Comparison of ENCODE assay signal across 14 cellular contexts in the genomic region with DNA sequence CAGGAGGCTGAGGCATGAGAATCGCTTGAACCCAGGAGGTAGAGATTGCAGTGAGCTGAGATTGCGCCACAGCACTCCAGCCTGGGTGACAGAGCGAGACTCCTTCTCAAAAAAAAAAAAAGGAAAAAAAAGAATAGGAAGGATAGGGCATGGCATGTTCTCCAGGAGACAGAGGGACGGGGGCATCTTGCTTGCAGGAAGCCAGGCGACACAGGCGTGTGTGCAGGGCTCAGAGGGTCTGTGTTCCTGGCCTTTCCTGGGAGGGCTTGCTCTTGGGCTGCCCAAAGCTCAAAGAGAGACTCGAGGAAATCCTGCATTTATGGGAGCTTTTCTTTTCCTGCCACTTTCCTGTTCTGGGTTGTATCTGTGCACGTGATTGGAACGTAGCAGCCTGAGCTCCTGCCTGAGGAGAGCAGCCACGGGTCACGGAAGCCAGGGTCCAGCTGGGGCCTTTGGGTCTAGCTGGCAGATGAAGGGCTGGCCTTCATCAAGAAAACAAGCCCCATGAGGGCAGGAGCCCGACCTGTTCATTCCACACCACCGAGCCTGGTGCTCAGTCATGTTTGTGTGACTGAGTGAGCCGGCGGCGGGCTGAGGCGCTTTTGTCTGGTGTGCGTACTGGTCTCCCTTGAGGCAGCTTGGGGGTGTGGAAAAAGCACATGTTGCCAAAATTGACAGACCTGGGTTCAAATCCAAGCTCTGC. TPM values are rescaled to one million over a fixed set of nuclear protein-coding genes. Genes with fewer than 3 reads are reported as not detected.
DNase-seq lines count a peak whose midpoint lies in the region; ATAC-seq and TF ChIP-seq lines count a peak whose summit lies in the region.
"Had no signal": no experiment of that assay in that cellular context is flagged by ENCODE, and none has a peak within 500 bp of the region (broad histone marks: within the 10 kb centered on the region; RNA-seq: fewer than 3 reads in every experiment).

No MANE protein-coding gene starts in this region.

- 76 to 83% methylated on average over 7 to 16 of the region's 18 CpGs for WGBS in esophagus squamous epithelium, 2 donors
- 85 to 90% methylated on average over 6 to 18 of the region's 18 CpGs for WGBS in transverse colon (ENCODE audit: low coverage in 1 of 2), 2 donors

- TF ChIP-seq EP300 in transverse colon (IDR thresholded peaks at IDR 0.05; ENCODE audit: low read depth): no peak

- H3K27me3 ChIP-seq in ascending aorta (no peaks in the 10 kb centered on the region), esophagus squamous epithelium (no peaks in the 10 kb centered on the region), transverse colon (no peaks in the 10 kb centered on the region)

- H3K27ac Mint-ChIP-seq in nephron: peak overlapping the region; percentile 24 to 86 (median 68)
- H3K27ac Mint-ChIP-seq: activated naive CD4-positive, alpha-beta T cell treated with anti-CD3 and anti-CD28 coated beads, Interleukin-2, amount 50 U/mL, for 24 hours had no signal

- DNase-seq in ascending aorta (ENCODE audit: low spot score in 2 of 2) (no peak), esophagus squamous epithelium (lab: John Stamatoyannopoulos, UW) (no peak), transverse colon (no peak), NOMO-1 (lab: John Stamatoyannopoulos, UW; ENCODE audit: unreplicated experiment in 2 of 2) (no peak), NCI-H1105 treated with DMSO at 0.1 percent for 48 hours (lab: John Stamatoyannopoulos, UW) (no peak)
- DNase-seq: activated CD4-positive, alpha-beta memory T cell treated with anti-CD3 and anti-CD28 coated beads, Interleukin-2, amount 10 ng/mL, durations not matched to agents 7 days and 5 days; effector CD4-positive, alpha-beta T cell; GOT3; NCI-H1694 treated with DMSO at 0.1 percent for 48 hours; SW 1271 had no signal

- no peak for ATAC-seq in GM21390 (IDR thresholded peaks at IDR 0.05; ENCODE audit: unreplicated experiment)

- peak overlapping the region; percentile 95 to 98 for H3K27ac ChIP-seq in ascending aorta
- peak overlapping the region; percentile 68 to 99 (median 94) for H3K27ac ChIP-seq in esophagus squamous epithelium
- H3K27ac ChIP-seq in transverse colon: peak overlapping the region; percentile 87 to 94 (median 92)

- peaks cover 32% of the 10 kb centered on the region for H3K36me3 Mint-ChIP-seq in nephron (ENCODE audit: low read depth)
- H3K36me3 Mint-ChIP-seq: activated naive CD4-positive, alpha-beta T cell treated with anti-CD3 and anti-CD28 coated beads, Interleukin-2, amount 50 U/mL, for 24 hours had no signal

- TF ChIP-seq POLR2A in esophagus squamous epithelium (IDR thresholded peaks at IDR 0.05): no peak
- TF ChIP-seq POLR2A in transverse colon (IDR thresholded peaks at IDR 0.05): no peak

- in situ Hi-C loops in transverse colon (cut with MboI; ENCODE audit: low pct_ligation_motif_present in 1 of 4, low pct_unique_long_range_greater_than_20kb in 1 of 4, low sequenced_read_pairs in 3 of 4): no loop called here

- no peaks in the 10 kb centered on the region for H3K9me3 Mint-ChIP-seq in nephron
- H3K9me3 Mint-ChIP-seq: activated CD4-positive, alpha-beta memory T cell treated with anti-CD3 and anti-CD28 coated beads, Interleukin-2, amount 10 ng/mL, durations not matched to agents 7 days and 5 days; activated naive CD4-positive, alpha-beta T cell treated with anti-CD3 and anti-CD28 coated beads, Interleukin-2, amount 50 U/mL, for 24 hours had no signal

- peaks cover 59% of the 10 kb centered on the region for H3K4me1 Mint-ChIP-seq in nephron

- TF ChIP-seq CTCF in ascending aorta (IDR thresholded peaks at IDR 0.05) (no peak), esophagus squamous epithelium (IDR thresholded peaks at IDR 0.05) (no peak), nephron (IDR thresholded peaks at IDR 0.05; ENCODE audit: unreplicated experiment in 3 of 3) (no peak), transverse colon (IDR thresholded peaks at IDR 0.05) (no peak)

- no peak overlapping the region for H3K4me3 ChIP-seq in ascending aorta
- no peak overlapping the region for H3K4me3 ChIP-seq in esophagus squamous epithelium
- no peak overlapping the region for H3K4me3 ChIP-seq in transverse colon
- H3K4me3 ChIP-seq: smooth muscle cell had no signal

- intact Hi-C loops in ascending aorta (cut with DNase I) (no loop called here), esophagus squamous epithelium (cut with DNase I) (loop anchor here (10.0 kb wide), 1 partner anchor 55 kb away; the partner anchor contains the start of gene ACTN4), transverse colon (cut with DNase I; ENCODE audit: low total_unique reads) (no loop called here)

- H3K9me3 ChIP-seq in ascending aorta (no peaks in the 10 kb centered on the region), esophagus squamous epithelium (no peaks in the 10 kb centered on the region), transverse colon (no peaks in the 10 kb centered on the region)

- H3K4me1 ChIP-seq in ascending aorta (peaks cover 53 to 77% of the 10 kb centered on the region in 2 donors), esophagus squamous epithelium (peaks cover 45 to 91% (median 76%) of the 10 kb centered on the region in 3 donors), transverse colon (peaks cover 22 to 76% (median 67%) of the 10 kb centered on the region in 4 donors)

- H3K4me3 Mint-ChIP-seq in nephron: no peak overlapping the region
- H3K4me3 Mint-ChIP-seq: activated CD4-positive, alpha-beta memory T cell treated with anti-CD3 and anti-CD28 coated beads, Interleukin-2, amount 10 ng/mL, durations not matched to agents 7 days and 5 days; activated naive CD4-positive, alpha-beta T cell treated with anti-CD3 and anti-CD28 coated beads, Interleukin-2, amount 50 U/mL, for 24 hours had no signal

- H3K36me3 ChIP-seq in ascending aorta (peaks cover 52 to 67% of the 10 kb centered on the region in 2 donors), esophagus squamous epithelium (peaks cover 13 to 90% (median 22%) of the 10 kb centered on the region in 3 donors), transverse colon (peaks cover 0 to 15% (median 3%) of the 10 kb centered on the region in 4 donors)

- peaks cover 4% of the 10 kb centered on the region for H3K27me3 Mint-ChIP-seq in nephron (ENCODE audit: low read depth)
- H3K27me3 Mint-ChIP-seq: activated CD4-positive, alpha-beta memory T cell treated with anti-CD3 and anti-CD28 coated beads, Interleukin-2, amount 10 ng/mL, durations not matched to agents 7 days and 5 days; activated naive CD4-positive, alpha-beta T cell treated with anti-CD3 and anti-CD28 coated beads, Interleukin-2, amount 50 U/mL, for 24 hours had no signal

RNA-seq across cellular contexts. Expression of gene CAPN12, which starts 44.5 kb away (rescaled TPM):
- total RNA-seq in ascending aorta: not detected
- total RNA-seq in esophagus squamous epithelium: 1 to 10 TPM; 1.5 to 4.2 (median 1.8) TPM
- total RNA-seq in transverse colon: 10 to 100 TPM in 2 of 4 donors, 1 to 10 TPM in 1, not detected in 1; 2.6 to 44.8 (median 14.4) TPM

RNA-seq across cellular contexts. Expression of gene ACTN4, which starts 52.3 kb away (rescaled TPM):
- total RNA-seq in ascending aorta (1,036 TPM), esophagus squamous epithelium (100 to 1,000 TPM; 302 to 705 (median 414) TPM), transverse colon (1,000 to 10,000 TPM in 1 of 4 donors, 100 to 1,000 TPM in 3; 458 to 1,080 (median 723) TPM)
